Comparison of ENCODE assay signal across 10 cellular contexts in genomic region chr22:26479043-26479791, GRCh38. TPM values are rescaled to one million over a fixed set of nuclear protein-coding genes. Genes with fewer than 3 reads are reported as not detected.
DNase-seq lines count a peak whose midpoint lies in the region; ATAC-seq, FAIRE-seq and TF ChIP-seq lines count a peak whose summit lies in the region.
"Had no signal": no experiment of that assay in that cellular context is flagged by ENCODE, and none has a peak within 500 bp of the region (broad histone marks: within the 10 kb centered on the region; RNA-seq: fewer than 3 reads in every experiment).

No MANE protein-coding gene starts in this region.

- TF ChIP-seq POLR2A in endothelial cell of umbilical vein (IDR thresholded peaks at IDR 0.05; ENCODE audit: low read depth, low read length), result no peak

- CTCF ChIA-PET in endothelial cell of umbilical vein (lab: Charles Lee), result interaction anchor here (0.8 to 1.4 kb wide), 3 partner anchors 15 to 176 kb away, joined by 3 to 4 read pairs (median 3); no protein-coding TSS in a partner anchor

- H3K4me2 ChIP-seq in OCI-LY1 (ENCODE audit: low read length) (peak overlapping the region; percentile 86), endothelial cell of umbilical vein (ENCODE audit: insufficient read depth, low read length) (no peak overlapping the region)
- H3K4me2 ChIP-seq: KMS-11 had no signal

- H3F3A ChIP-seq in OCI-LY1 (ENCODE audit: insufficient read depth, low read length), result peaks cover 8% of the 10 kb centered on the region; the same call in 1 of the 2 replicates

- no peaks in the 10 kb centered on the region for H3K27me3 ChIP-seq in OCI-LY1 (ENCODE audit: insufficient read depth, low read length)
- H3K27me3 ChIP-seq in endothelial cell of umbilical vein (ENCODE audit: control insufficient read depth in 2 of 2, insufficient read depth in 2 of 2, low read length in 2 of 2), result no peaks in the 10 kb centered on the region
- H3K27me3 ChIP-seq in skeletal muscle tissue (ENCODE audit: control insufficient read depth in 3 of 3, insufficient read depth in 3 of 3, low read length in 3 of 3), result no peaks in the 10 kb centered on the region

- no peaks in the 10 kb centered on the region for H3K9me1 ChIP-seq in endothelial cell of umbilical vein (replicated peaks; ENCODE audit: control insufficient read depth, extremely low read depth, insufficient read depth, low read length)

- dilution Hi-C loops in endothelial cell of umbilical vein (cut with MboI; ENCODE audit: extremely low pct_ligation_motif_present, low sequenced_read_pairs), result no loop called here

- H3K36me3 ChIP-seq in OCI-LY1 (ENCODE audit: insufficient read depth, low read length) (peaks cover 43% of the 10 kb centered on the region; the same call in 1 of the 2 replicates), endothelial cell of umbilical vein (ENCODE audit: control insufficient read depth in 2 of 2, extremely low read depth in 1 of 2, insufficient read depth in 2 of 2, low read length in 2 of 2) (peaks cover 5 to 11% of the 10 kb centered on the region in 2 experiments), skeletal muscle tissue (ENCODE audit: control insufficient read depth in 3 of 3, insufficient read depth in 3 of 3, low read length in 3 of 3) (peaks cover 7 to 42% (median 40%) of the 10 kb centered on the region in 3 donors), mucosa of descending colon (ENCODE audit: low read depth) (no peaks in the 10 kb centered on the region)

- FAIRE-seq in endothelial cell of umbilical vein (lab: Jason Lieb, UNC), result no peak
- FAIRE-seq: A204.1 had no signal

- H3K27ac ChIP-seq in OCI-LY1 (ENCODE audit: low read depth, low read length, poor library complexity, severe bottlenecking) (peak overlapping the region; percentile 94), endothelial cell of umbilical vein (ENCODE audit: insufficient read depth, low read depth, low read length) (no peak overlapping the region), skeletal muscle tissue (ENCODE audit: low read depth, low read length) (peak overlapping the region; percentile 1)
- H3K27ac ChIP-seq: KMS-11 had no signal

- H4K20me1 ChIP-seq in OCI-LY1 (ENCODE audit: insufficient read depth, low read length) (no peaks in the 10 kb centered on the region), endothelial cell of umbilical vein (replicated peaks; ENCODE audit: control insufficient read depth, extremely low read depth, insufficient read depth, low read length) (no peaks in the 10 kb centered on the region)

- POLR2A ChIA-PET in endothelial cell of umbilical vein (lab: Charles Lee), result no interaction called here

- no peak for ATAC-seq in HG03342 (IDR thresholded peaks at IDR 0.05; ENCODE audit: unreplicated experiment)
- ATAC-seq in mucosa of descending colon, result no peak

- H3K4me1 ChIP-seq in OCI-LY1 (ENCODE audit: insufficient read depth, low read length, severe bottlenecking) (peaks cover 59% of the 10 kb centered on the region), endothelial cell of umbilical vein (ENCODE audit: control insufficient read depth, extremely low read depth, insufficient read depth, low read length) (peaks cover 22% of the 10 kb centered on the region), skeletal muscle tissue (ENCODE audit: control insufficient read depth in 3 of 3, insufficient read depth in 3 of 3, low read length in 3 of 3) (peaks cover 28 to 48% (median 44%) of the 10 kb centered on the region in 3 donors), mucosa of descending colon (ENCODE audit: low read depth) (peaks cover 29% of the 10 kb centered on the region)

- H3K9me2 ChIP-seq in OCI-LY1 (ENCODE audit: low read depth, low read length), result no peaks in the 10 kb centered on the region

- TF ChIP-seq CTCF in OCI-LY1 (IDR thresholded peaks at IDR 0.05; ENCODE audit: low read length) (peak; percentile 19; the same call in 1 of the 2 replicates), endothelial cell of umbilical vein (IDR thresholded peaks at IDR 0.05; ENCODE audit: extremely low read depth in 1 of 2, insufficient read depth in 1 of 2, low read depth in 1 of 2, low read length in 2 of 2) (no peak), mucosa of descending colon (IDR thresholded peaks at IDR 0.05) (no peak)

- H3K79me2 ChIP-seq in OCI-LY1 (ENCODE audit: insufficient read depth, low read length) (peaks cover 34% of the 10 kb centered on the region), endothelial cell of umbilical vein (ENCODE audit: control insufficient read depth, insufficient read depth, low read length) (peaks cover 25% of the 10 kb centered on the region)

- H3K4me3 ChIP-seq in OCI-LY1 (ENCODE audit: low read depth, low read length, poor library complexity, severe bottlenecking), result peak overlapping the region; percentile 88
- no peak overlapping the region for H3K4me3 ChIP-seq in endothelial cell of umbilical vein (replicated peaks in 1 of 3; ENCODE audit: insufficient read depth in 1 of 3, low read depth in 1 of 3, low read length in 3 of 3)
- no peak overlapping the region for H3K4me3 ChIP-seq in skeletal muscle tissue (ENCODE audit: low read length in 3 of 3)
- no peak overlapping the region for H3K4me3 ChIP-seq in mucosa of descending colon

- peak; percentile 71 for DNase-seq in NCI-H1092 treated with DMSO at 0.1 percent for 48 hours (lab: John Stamatoyannopoulos, UW)
- DNase-seq in NCI-H1092 (lab: John Stamatoyannopoulos, UW), result no peak
- no peak for DNase-seq in endothelial cell of umbilical vein (ENCODE audit: low read depth, low spot score)
- no peak for DNase-seq in NCI-H187 (lab: John Stamatoyannopoulos, UW)
- DNase-seq in mucosa of descending colon, result no peak

- H2AFZ ChIP-seq in OCI-LY1 (ENCODE audit: low read length) (peak overlapping the region; percentile 3), endothelial cell of umbilical vein (ENCODE audit: low read depth, low read length) (peak overlapping the region; percentile 11)

- no peaks in the 10 kb centered on the region for H3K9me3 ChIP-seq in OCI-LY1 (ENCODE audit: low read length)
- H3K9me3 ChIP-seq in endothelial cell of umbilical vein (replicated peaks; ENCODE audit: control insufficient read depth, insufficient read depth, low read length), result no peaks in the 10 kb centered on the region
- H3K9me3 ChIP-seq in skeletal muscle tissue (ENCODE audit: control insufficient read depth in 3 of 3, low read length in 3 of 3), result no peaks in the 10 kb centered on the region
- H3K9me3 ChIP-seq in mucosa of descending colon, result no peaks in the 10 kb centered on the region

- no TSS peak for BruUV-seq in endothelial cell of umbilical vein (replicated peaks; lab: Mats Ljungman, UMichigan)

- intact Hi-C loops in endothelial cell of umbilical vein (cut with micrococcal nuclease) (no loop called here), mucosa of descending colon (cut with DNase I, micrococcal nuclease) (no loop called here)

- H3K9ac ChIP-seq in OCI-LY1 (ENCODE audit: low read length) (peak overlapping the region; percentile 90), endothelial cell of umbilical vein (replicated peaks; ENCODE audit: extremely low read depth, insufficient read depth, low read length) (peak overlapping the region; percentile 22), skeletal muscle tissue (ENCODE audit: low read depth in 1 of 3, low read length in 3 of 3) (peak overlapping the region in 1 of 3 donors; percentile 25)
- H3K9ac ChIP-seq: KMS-11 had no signal

RNA-seq across cellular contexts. Expression of gene HPS4, which starts 4.4 kb away (rescaled TPM):
- total RNA-seq in endothelial cell of umbilical vein (29.7 and 34.9 TPM in 2 replicates), skeletal muscle tissue (20.9 TPM), mucosa of descending colon (10 to 100 TPM; 28.6 to 29.2 (median 28.9) TPM)
- polyA plus RNA-seq in endothelial cell of umbilical vein, result 25.8 and 28.4 TPM in 2 replicates
- polyA plus RNA-seq in endothelial cell of umbilical vein (2011; cell fraction: cytosol; rRNA removed), result 22.0 and 26.5 TPM in 2 replicates
- polyA plus RNA-seq in endothelial cell of umbilical vein (2011; cell fraction: nucleus; rRNA removed), result 122 and 129 TPM in 2 replicates
- 15.7 and 18.9 TPM in 2 replicates for polyA plus RNA-seq in endothelial cell of umbilical vein (2012)
- 34.4 and 39.2 TPM in 2 replicates for polyA minus RNA-seq in endothelial cell of umbilical vein
- polyA minus RNA-seq in endothelial cell of umbilical vein (2011; cell fraction: cytosol; rRNA and poly(A)+ RNA removed), result 9.0 TPM
- polyA minus RNA-seq in endothelial cell of umbilical vein (2011; cell fraction: nucleus; rRNA and poly(A)+ RNA removed), result 42.7 and 59.2 TPM in 2 replicates

RNA-seq across cellular contexts. Expression of gene SRRD, which starts 4.5 kb away (rescaled TPM):
- total RNA-seq in endothelial cell of umbilical vein (24.2 and 28.5 TPM in 2 replicates), skeletal muscle tissue (8.9 TPM), mucosa of descending colon (10 to 100 TPM; 11.1 to 19.1 (median 11.2) TPM)
- polyA plus RNA-seq in endothelial cell of umbilical vein, result 21.4 and 23.4 TPM in 2 replicates
- 27.3 and 34.9 TPM in 2 replicates for polyA plus RNA-seq in endothelial cell of umbilical vein (2011; cell fraction: cytosol; rRNA removed)
- polyA plus RNA-seq in endothelial cell of umbilical vein (2011; cell fraction: nucleus; rRNA removed), result 20.3 and 27.4 TPM in 2 replicates
- 25.5 and 32.5 TPM in 2 replicates for polyA plus RNA-seq in endothelial cell of umbilical vein (2012)
- polyA minus RNA-seq in endothelial cell of umbilical vein, result 23.4 and 38.2 TPM in 2 replicates
- 4.9 TPM for polyA minus RNA-seq in endothelial cell of umbilical vein (2011; cell fraction: cytosol; rRNA and poly(A)+ RNA removed)
- 9.4 and 9.9 TPM in 2 replicates for polyA minus RNA-seq in endothelial cell of umbilical vein (2011; cell fraction: nucleus; rRNA and poly(A)+ RNA removed)

RNA-seq across cellular contexts. Expression of gene TFIP11, which starts 33.1 kb away (rescaled TPM):
- total RNA-seq in endothelial cell of umbilical vein (49.8 and 54.9 TPM in 2 replicates), skeletal muscle tissue (30.3 TPM), mucosa of descending colon (10 to 100 TPM; 26.2 to 39.1 (median 34.6) TPM)
- 33.5 and 35.7 TPM in 2 replicates for polyA plus RNA-seq in endothelial cell of umbilical vein
- 32.5 and 33.3 TPM in 2 replicates for polyA plus RNA-seq in endothelial cell of umbilical vein (2011; cell fraction: cytosol; rRNA removed)
- polyA plus RNA-seq in endothelial cell of umbilical vein (2011; cell fraction: nucleus; rRNA removed), result 68.4 and 94.4 TPM in 2 replicates
- 25.4 and 28.8 TPM in 2 replicates for polyA plus RNA-seq in endothelial cell of umbilical vein (2012)
- polyA minus RNA-seq in endothelial cell of umbilical vein, result 48.9 and 65.7 TPM in 2 replicates
- polyA minus RNA-seq in endothelial cell of umbilical vein (2011; cell fraction: cytosol; rRNA and poly(A)+ RNA removed), result 20.1 TPM
- polyA minus RNA-seq in endothelial cell of umbilical vein (2011; cell fraction: nucleus; rRNA and poly(A)+ RNA removed), result 53.7 and 54.0 TPM in 2 replicates

RNA-seq across cellular contexts. Expression of gene ASPHD2, which starts 50.2 kb away (rescaled TPM):
- total RNA-seq in endothelial cell of umbilical vein (5.5 and 7.8 TPM in 2 replicates), skeletal muscle tissue (1.0 TPM), mucosa of descending colon (1 to 10 TPM; 2.7 to 3.7 (median 3.5) TPM)
- 4.8 and 5.3 TPM in 2 replicates for polyA plus RNA-seq in endothelial cell of umbilical vein
- polyA plus RNA-seq in endothelial cell of umbilical vein (2011; cell fraction: cytosol; rRNA removed), result 3.6 and 3.9 TPM in 2 replicates
- 2.6 and 2.9 TPM in 2 replicates for polyA plus RNA-seq in endothelial cell of umbilical vein (2011; cell fraction: nucleus; rRNA removed)
- 2.3 and 3.3 TPM in 2 replicates for polyA plus RNA-seq in endothelial cell of umbilical vein (2012)
- 5.2 and 7.4 TPM in 2 replicates for polyA minus RNA-seq in endothelial cell of umbilical vein
- not detected for polyA minus RNA-seq in endothelial cell of umbilical vein (2011; cell fraction: cytosol; rRNA and poly(A)+ RNA removed)
- 2.7 and 3.4 TPM in 2 replicates for polyA minus RNA-seq in endothelial cell of umbilical vein (2011; cell fraction: nucleus; rRNA and poly(A)+ RNA removed)
